ENCODE assay signal across 24 cellular contexts in the genomic region with DNA sequence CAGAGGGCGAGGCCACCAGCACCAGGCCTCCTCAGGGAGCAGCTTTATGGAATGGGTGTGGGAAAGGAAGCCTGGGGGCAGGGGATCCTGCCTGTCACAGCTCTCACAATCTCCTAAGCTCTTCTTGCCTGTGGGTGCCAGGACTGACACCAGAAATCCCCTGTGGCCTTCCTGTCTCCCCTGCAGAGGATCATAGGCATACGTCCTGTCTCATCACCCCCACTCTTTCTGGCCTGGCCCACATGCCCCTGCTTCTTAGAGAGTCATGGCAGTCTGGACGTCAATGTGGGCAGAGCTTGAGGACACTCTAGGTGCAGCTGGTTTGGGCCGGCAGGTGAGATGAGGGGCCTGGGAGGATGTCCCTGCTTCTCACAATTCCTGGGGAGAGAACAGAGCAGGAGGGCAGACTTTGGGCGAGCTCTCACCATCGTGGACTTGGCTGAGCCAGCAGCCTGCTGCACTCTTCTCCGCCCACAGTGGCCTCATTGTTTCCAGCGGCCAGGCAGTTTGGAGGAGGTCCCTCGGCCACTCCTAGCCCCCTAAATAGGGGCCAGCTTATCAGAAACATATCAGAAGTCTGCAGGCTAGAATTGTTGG.
DNase-seq lines count a peak whose midpoint lies in the region; ATAC-seq and TF ChIP-seq lines count a peak whose summit lies in the region.
"Had no signal": no experiment of that assay in that cellular context is flagged by ENCODE, and none has a peak within 500 bp of the region (broad histone marks: within the 10 kb centered on the region; RNA-seq: fewer than 3 reads in every experiment).

No MANE protein-coding gene starts in this region.

- H3K9me3 ChIP-seq in CD8-positive, alpha-beta memory T cell (ENCODE audit: low read length): no peaks in the 10 kb centered on the region
- H3K9me3 ChIP-seq in naive thymus-derived CD4-positive, alpha-beta T cell (ENCODE audit: control insufficient read depth in 2 of 3, low read length in 3 of 3): no peaks in the 10 kb centered on the region
- H3K9me3 ChIP-seq in esophagus squamous epithelium: no peaks in the 10 kb centered on the region
- H3K9me3 ChIP-seq: BE2C, esophagus muscularis mucosa, prostate gland, transverse colon had no signal

- no peaks in the 10 kb centered on the region for H3K9me3 Mint-ChIP-seq in CD8-positive, alpha-beta memory T cell
- H3K9me3 Mint-ChIP-seq in activated CD8-positive, alpha-beta T cell treated with anti-CD3 and anti-CD28 coated beads, Interleukin-2, amount 10 ng/mL, durations not matched to agents 7 days and 5 days (ENCODE audit: insufficient read depth): no peaks in the 10 kb centered on the region
- peaks cover 0 to 5% (median 0%) of the 10 kb centered on the region in 11 donors for H3K9me3 Mint-ChIP-seq in naive thymus-derived CD4-positive, alpha-beta T cell
- H3K9me3 Mint-ChIP-seq: activated CD4-positive, alpha-beta memory T cell treated with anti-CD3 and anti-CD28 coated beads for 36 hours; activated naive CD4-positive, alpha-beta T cell treated with anti-CD3 and anti-CD28 coated beads, Interleukin-2, amount 50 U/mL, for 24 hours; activated T-cell treated with anti-CD3 and anti-CD28 coated beads, Interleukin-2, amount 50 U/mL, for 4 hours; memory B cell had no signal

- no peaks in the 10 kb centered on the region for H3K4me1 ChIP-seq in CD8-positive, alpha-beta memory T cell (ENCODE audit: insufficient read depth, low read length)
- H3K4me1 ChIP-seq in naive thymus-derived CD4-positive, alpha-beta T cell (ENCODE audit: control insufficient read depth in 2 of 2, insufficient read depth in 2 of 2, low read length in 2 of 2): no peaks in the 10 kb centered on the region
- H3K4me1 ChIP-seq in esophagus squamous epithelium: peaks cover 10 to 14% (median 10%) of the 10 kb centered on the region in 3 donors
- H3K4me1 ChIP-seq: BE2C, prostate gland, transverse colon had no signal

- 56 to 70% methylated on average over 3 to 6 of the region's 9 CpGs for WGBS in esophagus squamous epithelium, 2 donors

- no peaks in the 10 kb centered on the region for H3K27me3 ChIP-seq in CD8-positive, alpha-beta memory T cell (ENCODE audit: insufficient read depth, low read length, poor library complexity, severe bottlenecking)
- H3K27me3 ChIP-seq in GM06990 (replicated peaks; ENCODE audit: control insufficient read depth, insufficient read depth, low read length) (no peaks in the 10 kb centered on the region; the same call in none of the 2 replicates), esophagus squamous epithelium (no peaks in the 10 kb centered on the region)
- no peaks in the 10 kb centered on the region for H3K27me3 ChIP-seq in naive thymus-derived CD4-positive, alpha-beta T cell (ENCODE audit: control insufficient read depth in 2 of 2, insufficient read depth in 2 of 2, low read length in 2 of 2)
- H3K27me3 ChIP-seq: BE2C, esophagus muscularis mucosa, transverse colon had no signal

- H3K27me3 Mint-ChIP-seq in CD8-positive, alpha-beta memory T cell: peaks cover 0 to 3% of the 10 kb centered on the region in 2 donors
- peaks cover 2% of the 10 kb centered on the region for H3K27me3 Mint-ChIP-seq in activated CD8-positive, alpha-beta T cell treated with anti-CD3 and anti-CD28 coated beads, Interleukin-2, amount 10 ng/mL, durations not matched to agents 7 days and 5 days (ENCODE audit: low read depth)
- H3K27me3 Mint-ChIP-seq in naive thymus-derived CD4-positive, alpha-beta T cell: peaks cover 0 to 3% (median 0%) of the 10 kb centered on the region in 5 donors
- H3K27me3 Mint-ChIP-seq: activated CD4-positive, alpha-beta memory T cell treated with anti-CD3 and anti-CD28 coated beads for 36 hours; activated naive CD4-positive, alpha-beta T cell treated with anti-CD3 and anti-CD28 coated beads, Interleukin-2, amount 50 U/mL, for 24 hours had no signal

- TF ChIP-seq CTCF in GM06990 (IDR thresholded peaks at IDR 0.05; ENCODE audit: insufficient read depth, low read length, poor library complexity, severe bottlenecking): no peak
- TF ChIP-seq CTCF in esophagus squamous epithelium (IDR thresholded peaks at IDR 0.05): no peak

- peaks cover 0 to 3% (median 0%) of the 10 kb centered on the region in 3 donors for H3K36me3 Mint-ChIP-seq in CD8-positive, alpha-beta memory T cell
- H3K36me3 Mint-ChIP-seq in activated CD8-positive, alpha-beta T cell treated with anti-CD3 and anti-CD28 coated beads, Interleukin-2, amount 10 ng/mL, durations not matched to agents 7 days and 5 days (ENCODE audit: low read depth): no peaks in the 10 kb centered on the region
- peaks cover 0 to under 1% (median 0%) of the 10 kb centered on the region in 5 donors for H3K36me3 Mint-ChIP-seq in naive thymus-derived CD4-positive, alpha-beta T cell
- H3K36me3 Mint-ChIP-seq: activated CD4-positive, alpha-beta memory T cell treated with anti-CD3 and anti-CD28 coated beads for 36 hours; activated naive CD4-positive, alpha-beta T cell treated with anti-CD3 and anti-CD28 coated beads, Interleukin-2, amount 50 U/mL, for 24 hours; memory B cell had no signal

- H3K4me3 Mint-ChIP-seq in CD8-positive, alpha-beta memory T cell: no peak overlapping the region
- no peak overlapping the region for H3K4me3 Mint-ChIP-seq in activated CD8-positive, alpha-beta T cell treated with anti-CD3 and anti-CD28 coated beads, Interleukin-2, amount 10 ng/mL, durations not matched to agents 7 days and 5 days
- H3K4me3 Mint-ChIP-seq in naive thymus-derived CD4-positive, alpha-beta T cell: no peak overlapping the region
- H3K4me3 Mint-ChIP-seq: activated CD4-positive, alpha-beta memory T cell treated with anti-CD3 and anti-CD28 coated beads for 36 hours; activated naive CD4-positive, alpha-beta T cell treated with anti-CD3 and anti-CD28 coated beads, Interleukin-2, amount 50 U/mL, for 24 hours; activated T-cell treated with anti-CD3 and anti-CD28 coated beads, Interleukin-2, amount 50 U/mL, for 4 hours; memory B cell; nephron progenitor cell had no signal

- POLR2A ChIA-PET in CD8-positive, alpha-beta memory T cell (lab: Charles Lee): interaction anchor here (0.9 kb wide), 1 partner anchor 74 kb away, joined by 3 read pairs; the partner anchor contains the start of gene SUB1
- POLR2A ChIA-PET in activated CD8-positive, alpha-beta T cell treated with anti-CD3 and anti-CD28 coated beads, Interleukin-2, amount 10 ng/mL, durations not matched to agents 7 days and 5 days (lab: Charles Lee): no interaction called here
- POLR2A ChIA-PET in naive thymus-derived CD4-positive, alpha-beta T cell (lab: Charles Lee): no interaction called here

- peak; percentile 51 for ATAC-seq in activated CD8-positive, alpha-beta T cell treated with anti-CD3 and anti-CD28 coated beads, Interleukin-2, amount 10 ng/mL, durations not matched to agents 7 days and 5 days
- peak; percentile 46 for ATAC-seq in naive thymus-derived CD4-positive, alpha-beta T cell
- ATAC-seq in HG02763 (IDR thresholded peaks at IDR 0.05; ENCODE audit: unreplicated experiment): no peak
- ATAC-seq: activated T-cell treated with anti-CD3 and anti-CD28 coated beads, Interleukin-2, amount 50 U/mL, for 4 hours had no signal

- H3K27ac ChIP-seq in CD8-positive, alpha-beta memory T cell (ENCODE audit: low read depth, low read length): no peak overlapping the region
- no peak overlapping the region for H3K27ac ChIP-seq in naive thymus-derived CD4-positive, alpha-beta T cell (ENCODE audit: low read depth, low read length)
- no peak overlapping the region for H3K27ac ChIP-seq in esophagus squamous epithelium
- H3K27ac ChIP-seq: esophagus muscularis mucosa, prostate gland, transverse colon, WERI-Rb-1 had no signal

- H3K4me1 Mint-ChIP-seq in CD8-positive, alpha-beta memory T cell: no peaks in the 10 kb centered on the region
- H3K4me1 Mint-ChIP-seq in activated CD8-positive, alpha-beta T cell treated with anti-CD3 and anti-CD28 coated beads, Interleukin-2, amount 10 ng/mL, durations not matched to agents 7 days and 5 days (ENCODE audit: low read depth): no peaks in the 10 kb centered on the region
- peaks cover 0 to 3% (median 0%) of the 10 kb centered on the region in 7 donors for H3K4me1 Mint-ChIP-seq in naive thymus-derived CD4-positive, alpha-beta T cell
- H3K4me1 Mint-ChIP-seq: activated naive CD4-positive, alpha-beta T cell treated with anti-CD3 and anti-CD28 coated beads, Interleukin-2, amount 50 U/mL, for 24 hours; memory B cell had no signal

- TF ChIP-seq POLR2A in esophagus squamous epithelium (IDR thresholded peaks at IDR 0.05): no peak

- peak overlapping the region in 1 of 8 donors; percentile 84 for H3K27ac Mint-ChIP-seq in CD8-positive, alpha-beta memory T cell
- H3K27ac Mint-ChIP-seq in activated CD8-positive, alpha-beta T cell treated with anti-CD3 and anti-CD28 coated beads, Interleukin-2, amount 10 ng/mL, durations not matched to agents 7 days and 5 days: peak overlapping the region; percentile 60
- H3K27ac Mint-ChIP-seq in naive thymus-derived CD4-positive, alpha-beta T cell: peak overlapping the region in 4 of 9 donors; percentile 24 to 56 (median 36)
- H3K27ac Mint-ChIP-seq: activated CD4-positive, alpha-beta memory T cell treated with anti-CD3 and anti-CD28 coated beads for 36 hours; activated naive CD4-positive, alpha-beta T cell treated with anti-CD3 and anti-CD28 coated beads, Interleukin-2, amount 50 U/mL, for 24 hours; memory B cell; nephron progenitor cell had no signal

- CTCF ChIA-PET in CD8-positive, alpha-beta memory T cell (lab: Charles Lee): interaction anchor here (1.2 kb wide), 1 partner anchor 13 kb away, joined by 3 read pairs; no protein-coding TSS in a partner anchor
- CTCF ChIA-PET in activated CD8-positive, alpha-beta T cell treated with anti-CD3 and anti-CD28 coated beads, Interleukin-2, amount 10 ng/mL, durations not matched to agents 7 days and 5 days (lab: Charles Lee): no interaction called here
- CTCF ChIA-PET in naive thymus-derived CD4-positive, alpha-beta T cell (lab: Charles Lee): interaction anchor here (1.1 kb wide), 1 partner anchor 22 kb away, joined by 4 read pairs; no protein-coding TSS in a partner anchor

- H3K4me3 ChIP-seq in CD8-positive, alpha-beta memory T cell (ENCODE audit: low read length): no peak overlapping the region
- H3K4me3 ChIP-seq in GM06990 (replicated peaks; ENCODE audit: low read depth, low read length) (no peak overlapping the region), esophagus squamous epithelium (no peak overlapping the region)
- H3K4me3 ChIP-seq in naive thymus-derived CD4-positive, alpha-beta T cell (ENCODE audit: low read length): no peak overlapping the region
- H3K4me3 ChIP-seq: esophagus muscularis mucosa, prostate gland, transverse colon had no signal

- intact Hi-C loops in naive thymus-derived CD4-positive, alpha-beta T cell (cut with micrococcal nuclease): no loop called here
- intact Hi-C loops in esophagus squamous epithelium (cut with DNase I): no loop called here

- no peaks in the 10 kb centered on the region for H3K36me3 ChIP-seq in CD8-positive, alpha-beta memory T cell (ENCODE audit: insufficient read depth, low read length)
- H3K36me3 ChIP-seq in GM06990 (ENCODE audit: control insufficient read depth, insufficient read depth, low read length): no peaks in the 10 kb centered on the region
- H3K36me3 ChIP-seq in naive thymus-derived CD4-positive, alpha-beta T cell (ENCODE audit: control insufficient read depth in 2 of 3, insufficient read depth in 3 of 3, low read length in 3 of 3): no peaks in the 10 kb centered on the region
- no peaks in the 10 kb centered on the region for H3K36me3 ChIP-seq in esophagus squamous epithelium
- H3K36me3 ChIP-seq: BE2C, esophagus muscularis mucosa, prostate gland, transverse colon, WERI-Rb-1 had no signal

- DNase-seq in CD8-positive, alpha-beta memory T cell: peak in 4 of 5 donors; percentile 8 to 49 (median 30)
- peak; percentile 28 for DNase-seq in GM06990 (ENCODE audit: extremely low read depth, insufficient read length)
- peak; percentile 24 for DNase-seq in activated CD8-positive, alpha-beta T cell treated with anti-CD3 and anti-CD28 coated beads, Interleukin-2, amount 10 ng/mL, durations not matched to agents 7 days and 5 days
- DNase-seq in naive thymus-derived CD4-positive, alpha-beta T cell: peak in 3 of 9 donors; percentile 15 to 34 (median 26)
- no peak for DNase-seq in esophagus squamous epithelium (lab: John Stamatoyannopoulos, UW)
- no peak for DNase-seq in occipital lobe (lab: John Stamatoyannopoulos, UW)
- DNase-seq: activated CD4-positive, alpha-beta memory T cell treated with anti-CD3 and anti-CD28 coated beads for 36 hours; activated T-cell treated with anti-CD3 and anti-CD28 coated beads, Interleukin-2, amount 50 U/mL, for 4 hours; BE2C; effector memory CD4-positive, alpha-beta T cell; kidney glomerular epithelial cell; NCI-H1417; NCI-H2171 treated with DMSO at 0.1 percent for 48 hours; NCI-H748 treated with DMSO at 0.1 percent for 48 hours; nephron progenitor cell; SHP77 treated with DMSO at 0.1 percent for 48 hours; stimulated activated naive CD4-positive, alpha-beta T cell treated with Interleukin-2 at 50 U/mL for 16 hours; transverse colon; WERI-Rb-1 had no signal

Comparison
In these comparisons a context has a peak if more than half of its experiments do, and no peak if none do; other contexts are left out.
1. DNase-seq: peak in CD8-positive, alpha-beta memory T cell (4 of 5), GM06990 (single experiment) and activated CD8-positive, alpha-beta T cell treated with anti-CD3 and anti-CD28 coated beads, Interleukin-2, amount 10 ng/mL, durations not matched to agents 7 days and 5 days (single experiment); none in esophagus squamous epithelium (single experiment) and occipital lobe (single experiment).